Comparison of ENCODE assay signal across 8 cellular contexts in genomic region chr10:101060951-101061813, GRCh38. TPM values are rescaled to one million over a fixed set of nuclear protein-coding genes. Genes with fewer than 3 reads are reported as not detected.
DNase-seq lines count a peak whose midpoint lies in the region; ATAC-seq, FAIRE-seq and TF ChIP-seq lines count a peak whose summit lies in the region.

No MANE protein-coding gene starts in this region.

- intact Hi-C loops in esophagus squamous epithelium (cut with DNase I) = no loop called here
- intact Hi-C loops in naive thymus-derived CD4-positive, alpha-beta T cell (cut with micrococcal nuclease) = loop anchor here (1.0 to 5.0 kb wide), 18 partner anchors 7 to 1856 kb away; partner anchors contain the start of genes BORCS7 (in 1 of the 2), CNNM2 (in 1 of the 2), HIF1AN (in 1 of the 2) and LZTS2 (in 1 of the 2)

- no peaks in the 10 kb centered on the region for H3K9me3 Mint-ChIP-seq in naive thymus-derived CD4-positive, alpha-beta T cell

- peak; percentile 96 for DNase-seq in D721Med (ENCODE audit: insufficient read length, low spot score)
- DNase-seq in HPDE6-E6E7 (ENCODE audit: extremely low spot score) = peak; percentile 90
- DNase-seq in NOMO-1 treated with DMSO at 0.1 percent for 48 hours (lab: John Stamatoyannopoulos, UW; ENCODE audit: unreplicated experiment) = peak; percentile 88
- peak; percentile 90 for DNase-seq in activated T-cell treated with anti-CD3 and anti-CD28 coated beads for 48 hours (ENCODE audit: low read depth)
- peak; percentile 73 for DNase-seq in esophagus squamous epithelium (lab: John Stamatoyannopoulos, UW)
- DNase-seq in naive thymus-derived CD4-positive, alpha-beta T cell = peak in 4 of 9 donors; percentile 42 to 95 (median 87)
- DNase-seq in stimulated activated naive CD8-positive, alpha-beta T cell treated with anti-CD3 and anti-CD28 coated beads, Interleukin-15, Interleukin-2, amounts not matched to agents 100 U/mL and 50 U/mL, for 24 hours = peak; percentile 96

- 1 to 13% methylated on average over 27 to 30 of the region's 76 CpGs for WGBS in esophagus squamous epithelium, 2 donors

- no peak for FAIRE-seq in D721Med (lab: Jason Lieb, UNC)

- H3K4me1 ChIP-seq in esophagus squamous epithelium = peaks cover 33 to 58% (median 37%) of the 10 kb centered on the region in 3 donors
- H3K4me1 ChIP-seq in naive thymus-derived CD4-positive, alpha-beta T cell (ENCODE audit: control insufficient read depth in 2 of 2, insufficient read depth in 2 of 2, low read length in 2 of 2) = peaks cover 12 to 25% of the 10 kb centered on the region in 2 donors

- H3K27me3 Mint-ChIP-seq in naive thymus-derived CD4-positive, alpha-beta T cell = peaks cover 24 to 32% (median 27%) of the 10 kb centered on the region in 5 donors

- H3K27ac Mint-ChIP-seq in naive thymus-derived CD4-positive, alpha-beta T cell = peak overlapping the region; percentile 86 to 98 (median 93)

- ATAC-seq in GM19467 (IDR thresholded peaks at IDR 0.05; ENCODE audit: unreplicated experiment) = peak; percentile 51
- peak; percentile 84 for ATAC-seq in naive thymus-derived CD4-positive, alpha-beta T cell
- ATAC-seq in stimulated activated naive CD8-positive, alpha-beta T cell treated with anti-CD3 and anti-CD28 coated beads, Interleukin-15, Interleukin-2, amounts not matched to agents 100 U/mL and 50 U/mL, for 24 hours = peak; percentile 74

- CTCF ChIA-PET in naive thymus-derived CD4-positive, alpha-beta T cell (lab: Charles Lee) = interaction anchor here (0.9 to 9.2 kb wide), 10 partner anchors 8 to 81 kb away, joined by 3 to 100 read pairs (median 3); no protein-coding TSS in a partner anchor

- H3K27me3 ChIP-seq in esophagus squamous epithelium = peaks cover 0 to 42% (median 0%) of the 10 kb centered on the region in 4 donors
- H3K27me3 ChIP-seq in naive thymus-derived CD4-positive, alpha-beta T cell (ENCODE audit: control insufficient read depth in 2 of 2, insufficient read depth in 2 of 2, low read length in 2 of 2) = peaks cover 9 to 21% of the 10 kb centered on the region in 2 donors

- H3K27ac ChIP-seq in esophagus squamous epithelium = peak overlapping the region; percentile 94 to 100 (median 98)
- H3K27ac ChIP-seq in naive thymus-derived CD4-positive, alpha-beta T cell (ENCODE audit: low read depth, low read length) = peak overlapping the region; percentile 96

- no peaks in the 10 kb centered on the region for H3K36me3 ChIP-seq in esophagus squamous epithelium
- H3K36me3 ChIP-seq in naive thymus-derived CD4-positive, alpha-beta T cell (ENCODE audit: control insufficient read depth in 2 of 3, insufficient read depth in 3 of 3, low read length in 3 of 3) = peaks cover 0 to 5% (median 0%) of the 10 kb centered on the region in 3 experiments

- peaks cover 18 to 66% (median 31%) of the 10 kb centered on the region in 7 donors for H3K4me1 Mint-ChIP-seq in naive thymus-derived CD4-positive, alpha-beta T cell

- TF ChIP-seq POLR2A in esophagus squamous epithelium (IDR thresholded peaks at IDR 0.05) = peak in 2 of 4 donors; percentile 18 to 37

- POLR2A ChIA-PET in naive thymus-derived CD4-positive, alpha-beta T cell (lab: Charles Lee) = interaction anchor here (1.0 to 2.7 kb wide), 4 partner anchors 10 to 29 kb away, joined by 3 to 15 read pairs (median 6); no protein-coding TSS in a partner anchor

- H3K4me3 ChIP-seq in esophagus squamous epithelium = peak overlapping the region; percentile 68 to 97 (median 82)
- peak overlapping the region; percentile 96 for H3K4me3 ChIP-seq in naive thymus-derived CD4-positive, alpha-beta T cell (ENCODE audit: low read length)

- H3K9me3 ChIP-seq in esophagus squamous epithelium = no peaks in the 10 kb centered on the region
- no peaks in the 10 kb centered on the region for H3K9me3 ChIP-seq in naive thymus-derived CD4-positive, alpha-beta T cell (ENCODE audit: control insufficient read depth in 2 of 3, low read length in 3 of 3)

- TF ChIP-seq CTCF in D721Med (IDR thresholded peaks at IDR 0.05; ENCODE audit: insufficient read depth, missing control alignments) = no peak
- TF ChIP-seq CTCF in esophagus squamous epithelium (IDR thresholded peaks at IDR 0.05) = peak in 1 of 6 experiments; percentile 5

- peak overlapping the region; percentile 90 to 99 (median 96) for H3K4me3 Mint-ChIP-seq in naive thymus-derived CD4-positive, alpha-beta T cell

- H3K36me3 Mint-ChIP-seq in naive thymus-derived CD4-positive, alpha-beta T cell = peaks cover 0 to 6% (median 0%) of the 10 kb centered on the region in 5 donors

RNA-seq across cellular contexts. Expression of gene KAZALD1, which starts 0.6 kb away (rescaled TPM):
- 1 to 10 TPM in 2 of 4 donors, under 1 TPM in 1, not detected in 1; 0.47 to 1.4 (median 1.1) TPM for total RNA-seq in esophagus squamous epithelium
- total RNA-seq in naive thymus-derived CD4-positive, alpha-beta T cell = 1 to 10 TPM in 1 of 5 experiments, under 1 TPM in 2, not detected in 2; 0.22 to 1.5 (median 0.29) TPM
- not detected for polyA plus RNA-seq in naive thymus-derived CD4-positive, alpha-beta T cell

RNA-seq across cellular contexts. Expression of gene SFXN3, which starts 30.1 kb away (rescaled TPM):
- total RNA-seq in esophagus squamous epithelium = 10 to 100 TPM in 2 of 4 donors, 1 to 10 TPM in 2; 3.9 to 30.7 (median 9.4) TPM
- total RNA-seq in naive thymus-derived CD4-positive, alpha-beta T cell = 10 to 100 TPM; 33.7 to 90.4 (median 48.4) TPM
- 10 to 100 TPM; 12.6 to 13.2 TPM for polyA plus RNA-seq in naive thymus-derived CD4-positive, alpha-beta T cell

RNA-seq across cellular contexts. Expression of gene PDZD7, which starts 30.3 kb away (rescaled TPM):
- total RNA-seq in esophagus squamous epithelium = under 1 TPM in 3 of 4 donors, not detected in 1; 0.19 to 0.29 (median 0.26) TPM
- total RNA-seq in naive thymus-derived CD4-positive, alpha-beta T cell = 1 to 10 TPM in 3 of 5 experiments, under 1 TPM in 2; 0.65 to 2.8 (median 1.8) TPM
- 1 to 10 TPM in 1 of 2 donors, under 1 TPM in 1; 0.71 to 1.1 TPM for polyA plus RNA-seq in naive thymus-derived CD4-positive, alpha-beta T cell
